8 cellular contexts compared by ENCODE assay signal in genomic region chr3:63968612-63969350, GRCh38. TPM values are rescaled to one million over a fixed set of nuclear protein-coding genes. Genes with fewer than 3 reads are reported as not detected.
DNase-seq lines count a peak whose midpoint lies in the region; ATAC-seq, FAIRE-seq and TF ChIP-seq lines count a peak whose summit lies in the region.

No MANE protein-coding gene starts in this region.

- DNase-seq in left lung (no peak), mesenteric fat pad (ENCODE audit: low spot score) (no peak), urothelium cell line (ENCODE audit: low spot score) (no peak), NCI-H2171 treated with DMSO at 0.1 percent for 48 hours (lab: John Stamatoyannopoulos, UW) (no peak), amygdala (lab: John Stamatoyannopoulos, UW) (no peak)

- peak overlapping the region in 1 of 2 donors; percentile 13 for H3K4me3 ChIP-seq in left lung

- H3K27ac ChIP-seq in VCaP (peak overlapping the region; percentile 56), left lung (peak overlapping the region; percentile 77 to 81)

- no peak for FAIRE-seq in urothelium cell line (lab: Jason Lieb, UNC)

- H3K27me3 ChIP-seq in left lung, result no peaks in the 10 kb centered on the region

- H3K9me3 ChIP-seq in left lung, result no peaks in the 10 kb centered on the region

- intact Hi-C loops in left lung (cut with DNase I), result no loop called here

- H3K4me1 ChIP-seq in left lung, result peaks cover 27 to 98% of the 10 kb centered on the region in 2 donors

- H3K36me3 ChIP-seq in left lung, result no peaks in the 10 kb centered on the region

- TF ChIP-seq CTCF in VCaP (conservative IDR thresholded peaks at IDR 0.05), result no peak
- TF ChIP-seq CTCF in left lung (IDR thresholded peaks at IDR 0.05), result no peak

- ATAC-seq in GM18511 (IDR thresholded peaks at IDR 0.05; ENCODE audit: unreplicated experiment) (peak; percentile 18), HG02623 (IDR thresholded peaks at IDR 0.05; ENCODE audit: unreplicated experiment) (peak; percentile 15), left lung (no peak)

RNA-seq across cellular contexts. Expression of gene PSMD6, which starts 54.5 kb away (rescaled TPM):
- 10 to 100 TPM; 48.8 to 70.9 TPM for total RNA-seq in left lung
- total RNA-seq in mesenteric fat pad, result 64.1 TPM

RNA-seq across cellular contexts. Expression of gene SCAANT1, which starts 56.6 kb away (rescaled TPM):
- total RNA-seq in left lung (not detected), mesenteric fat pad (not detected)
